8 cellular contexts compared by ENCODE assay signal in the genomic region with DNA sequence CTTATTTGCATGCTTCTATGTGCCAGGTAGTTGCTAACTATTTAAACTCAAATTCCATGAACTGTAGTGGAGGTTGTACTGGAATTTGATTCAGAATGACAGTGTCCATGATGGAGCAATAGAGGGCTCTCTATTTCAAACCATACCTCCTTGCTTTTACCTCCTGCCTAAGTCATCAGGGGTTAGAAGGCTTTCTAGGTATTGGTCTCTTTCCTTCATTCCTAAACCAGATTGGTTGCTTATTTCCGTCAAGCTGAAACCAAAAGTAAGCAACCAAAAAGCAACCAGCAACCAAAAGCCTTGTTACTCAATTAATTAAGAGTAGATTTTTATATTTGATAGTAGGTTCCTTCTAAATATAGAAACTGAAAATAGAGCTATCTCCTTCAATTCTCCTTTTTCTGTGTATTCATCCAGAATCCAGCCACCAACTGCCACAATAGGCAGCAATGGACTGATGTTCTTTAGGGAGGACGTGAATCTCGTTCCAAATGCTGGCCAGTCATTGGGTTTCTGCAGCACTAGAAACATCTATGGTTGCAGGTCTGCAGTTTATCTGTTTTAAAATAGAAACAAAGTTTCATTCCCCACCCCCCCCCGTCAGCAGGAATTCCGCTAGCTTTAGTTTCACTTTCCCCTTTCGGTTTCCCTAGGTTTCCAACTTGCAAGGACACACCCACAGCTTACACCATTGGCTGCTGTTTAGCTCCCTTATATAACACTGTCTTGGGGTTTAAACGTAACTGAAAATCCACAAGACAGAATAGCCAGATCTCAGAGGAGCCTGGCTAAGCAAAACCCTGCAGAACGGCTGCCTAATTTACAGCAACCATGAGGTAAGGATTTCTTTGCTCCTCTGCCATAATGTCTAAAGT. TPM values are rescaled to one million over a fixed set of nuclear protein-coding genes. Genes with fewer than 3 reads are reported as not detected.
A peak's percentile ranks its signal among the peaks of the same experiment; 100 is the strongest.
DNase-seq lines count a peak whose midpoint lies in the region; ATAC-seq and TF ChIP-seq lines count a peak whose summit lies in the region.

Gene IFIT1 (plus strand): TSS at position 742 of the 875 bp plus-strand sequence. CDS start 90 bp downstream, at position 832.

- WGBS in prostate gland, result 2% methylated on average over 8 of the region's 8 CpGs

- no peaks in the 10 kb centered on the region for H3K79me2 ChIP-seq in DOHH2 (ENCODE audit: control insufficient read depth, low read length)

- no peaks in the 10 kb centered on the region for H3K27me3 ChIP-seq in DOHH2 (ENCODE audit: control insufficient read depth, low read length)
- no peaks in the 10 kb centered on the region for H3K27me3 ChIP-seq in RWPE2 (ENCODE audit: insufficient read depth, poor library complexity, severe bottlenecking)
- H3K27me3 ChIP-seq in prostate gland (replicated peaks; ENCODE audit: insufficient read depth), result no peaks in the 10 kb centered on the region

- H4K20me1 ChIP-seq in DOHH2 (ENCODE audit: control insufficient read depth, insufficient read depth, low read depth, low read length), result no peaks in the 10 kb centered on the region

- H3K4me2 ChIP-seq in DOHH2 (ENCODE audit: low read length), result peak within 1 kb of the TSS; percentile 62

- peak within 1 kb of the TSS; percentile 54 for H3K4me3 ChIP-seq in DOHH2 (ENCODE audit: low read length)
- H3K4me3 ChIP-seq in RWPE2 (ENCODE audit: severe bottlenecking), result peak within 1 kb of the TSS; percentile 40
- H3K4me3 ChIP-seq in prostate gland, result peak within 1 kb of the TSS; percentile 32 to 50

- TF ChIP-seq CTCF in DOHH2 (IDR thresholded peaks at IDR 0.05; ENCODE audit: low read depth, low read length, poor library complexity, severe bottlenecking) (no peak), RWPE2 (IDR thresholded peaks at IDR 0.05; ENCODE audit: poor library complexity, severe bottlenecking) (no peak), prostate gland (IDR thresholded peaks at IDR 0.05) (no peak)

- peak; percentile 40 for TF ChIP-seq POLR2A in prostate gland (IDR thresholded peaks at IDR 0.05)

- no peaks in the 10 kb centered on the region; the same call in 1 of the 2 replicates for H3K9me2 ChIP-seq in DOHH2 (replicated peaks; ENCODE audit: control insufficient read depth, low read length)

- H3K4me1 ChIP-seq in DOHH2 (ENCODE audit: control insufficient read depth, low read length) (peaks cover 11% of the 10 kb centered on the region), RWPE2 (ENCODE audit: insufficient read depth, poor library complexity, severe bottlenecking) (peaks cover 17% of the 10 kb centered on the region), prostate gland (replicated peaks) (peaks cover 3% of the 10 kb centered on the region)

- no peaks in the 10 kb centered on the region for H3K36me3 ChIP-seq in DOHH2 (ENCODE audit: control insufficient read depth, low read length)
- H3K36me3 ChIP-seq in RWPE2 (ENCODE audit: low read depth), result peaks cover 2% of the 10 kb centered on the region; the same call in 1 of the 2 replicates
- H3K36me3 ChIP-seq in prostate gland, result no peaks in the 10 kb centered on the region

- H3K9me3 ChIP-seq in DOHH2 (ENCODE audit: control insufficient read depth, insufficient read depth, low read length), result no peaks in the 10 kb centered on the region
- H3K9me3 ChIP-seq in RWPE2 (ENCODE audit: severe bottlenecking), result no peaks in the 10 kb centered on the region
- H3K9me3 ChIP-seq in prostate gland, result no peaks in the 10 kb centered on the region

- ATAC-seq in GM19351 (IDR thresholded peaks at IDR 0.05; ENCODE audit: unreplicated experiment) (peak; percentile 89), HG03460 (IDR thresholded peaks at IDR 0.05; ENCODE audit: unreplicated experiment) (peak; percentile 80), RWPE2 (ENCODE audit: low read depth) (peak; percentile 88)

- H3K27ac ChIP-seq in DOHH2 (ENCODE audit: low read depth, low read length), result no peak within 1 kb of the TSS
- peak within 1 kb of the TSS; percentile 50 for H3K27ac ChIP-seq in RWPE2 (ENCODE audit: poor library complexity, severe bottlenecking)
- peak within 1 kb of the TSS; percentile 72 to 80 for H3K27ac ChIP-seq in prostate gland

- no peak for DNase-seq in RWPE2 (ENCODE audit: low spot score)
- peak; percentile 86 for DNase-seq in astrocyte of the hippocampus (ENCODE audit: low read depth, low spot score)
- DNase-seq in hepatic stellate cell (ENCODE audit: low spot score), result peak; percentile 67
- peak; percentile 73 for DNase-seq in prostate gland (ENCODE audit: low spot score)
- no peak for DNase-seq in posterior vena cava (ENCODE audit: low spot score)

- H3F3A ChIP-seq in DOHH2 (ENCODE audit: control insufficient read depth, insufficient read depth), result no peaks in the 10 kb centered on the region

- intact Hi-C loops in prostate gland (cut with DNase I), result no loop called here
- intact Hi-C loops in posterior vena cava (cut with DNase I), result no loop called here

RNA-seq across cellular contexts. Expression of gene IFIT1, which starts in this region (rescaled TPM):
- 10 to 100 TPM in 1 of 2 donors, 1 to 10 TPM in 1; 7.6 to 17.4 TPM for total RNA-seq in prostate gland
- total RNA-seq in posterior vena cava, result 10 to 100 TPM in 1 of 2 donors, 1 to 10 TPM in 1; 9.8 to 13.8 TPM

Comparison
In these comparisons a context has a peak if more than half of its experiments do, and no peak if none do; other contexts are left out.
1. DNase-seq: peak in astrocyte of the hippocampus (single experiment), hepatic stellate cell (single experiment) and prostate gland (single experiment); none in RWPE2 (single experiment) and posterior vena cava (single experiment).
2. Peak in every context shown above with its lines, with median percentiles within 50 percentile points of each other: H3K4me3 ChIP-seq and ATAC-seq.